In the genomic region with DNA sequence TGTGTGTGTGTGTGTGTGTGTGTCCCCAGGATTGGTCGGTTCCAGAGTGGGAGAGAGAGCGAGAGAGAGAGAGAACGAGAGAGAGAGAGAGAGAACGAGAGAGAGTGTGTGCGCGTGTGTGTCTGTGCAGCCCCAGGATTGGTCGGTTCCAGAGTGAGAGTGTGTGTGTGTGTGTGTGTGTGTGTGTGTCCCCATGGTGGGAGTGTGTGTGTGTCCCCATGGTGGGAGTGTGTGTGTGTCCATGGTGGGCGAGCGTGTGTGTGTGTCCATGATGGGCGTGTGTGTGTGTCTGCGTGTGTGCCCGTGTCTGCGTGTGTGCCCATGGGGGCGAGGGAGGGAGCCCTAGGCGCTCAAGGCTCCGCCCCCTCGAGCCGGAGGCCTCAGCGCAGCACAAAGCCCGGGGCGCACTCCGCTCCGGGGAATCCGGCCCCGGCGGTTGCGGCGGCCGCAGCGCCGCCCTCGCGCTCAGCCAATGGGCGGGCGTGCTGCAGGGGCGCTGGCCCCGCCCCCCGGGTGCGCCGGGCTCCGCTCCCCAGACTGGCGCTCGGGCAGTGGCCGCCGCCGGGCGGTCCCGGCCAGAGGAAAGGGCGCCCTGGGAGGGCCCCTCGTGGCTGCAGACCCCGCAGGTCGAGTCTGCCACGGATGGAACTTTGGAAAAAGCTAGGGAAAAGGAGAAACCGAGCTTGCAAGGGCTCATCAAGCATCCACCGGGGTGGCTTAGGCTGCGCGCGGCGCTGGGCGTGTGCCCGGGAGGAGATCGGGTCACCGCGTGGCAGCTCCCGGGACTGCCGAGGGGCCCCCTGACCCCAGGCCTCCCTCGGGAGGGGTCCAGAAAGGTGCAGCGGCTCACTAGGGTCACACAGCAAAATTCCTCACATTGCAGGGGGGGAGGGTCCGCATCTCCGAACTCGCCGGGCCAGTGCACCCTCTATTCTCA, we compare ENCODE assay signal across 8 cellular contexts.
DNase-seq lines count a peak whose midpoint lies in the region; ATAC-seq and TF ChIP-seq lines count a peak whose summit lies in the region.

No MANE protein-coding gene starts in this region.

- peak overlapping the region; percentile 91 for H4K8ac ChIP-seq in trophoblast cell (ENCODE audit: low read depth, low read length)

- H3K9me3 ChIP-seq in adipocyte (ENCODE audit: control insufficient read depth, low read length) (no peaks in the 10 kb centered on the region), heart left ventricle (no peaks in the 10 kb centered on the region), trophoblast cell (ENCODE audit: insufficient read depth, low read depth, low read length) (no peaks in the 10 kb centered on the region), tibial nerve (no peaks in the 10 kb centered on the region)

- no peak overlapping the region for H2AK5ac ChIP-seq in trophoblast cell (ENCODE audit: low read length)

- H3K4me3 ChIP-seq in GM12864 (ENCODE audit: low read depth, low read length) (peak overlapping the region; percentile 83), HFF-Myc (replicated peaks; ENCODE audit: low read depth, low read length) (peak overlapping the region; percentile 50), adipocyte (ENCODE audit: low read length) (peak overlapping the region; percentile 91), heart left ventricle (peak overlapping the region; percentile 43 to 83 (median 75)), trophoblast cell (ENCODE audit: low read depth, low read length) (peak overlapping the region; percentile 82), tibial nerve (peak overlapping the region; percentile 58 to 81 (median 65))

- DNase-seq in GM12864 (ENCODE audit: low read depth) (peak; percentile 80), HFF-Myc (ENCODE audit: extremely low read depth, low read depth) (peak; percentile 68), NAMALWA (ENCODE audit: low spot score) (peak; percentile 96), SW 1271 (lab: John Stamatoyannopoulos, UW) (peak; percentile 64 to 82), adipocyte (ENCODE audit: low read depth) (peak; percentile 98), heart left ventricle (peak; percentile 93 to 96 (median 94)), trophoblast cell (peak; percentile 97 to 98), tibial nerve (ENCODE audit: low spot score in 2 of 2) (peak; percentile 81 to 85)

- H3K79me2 ChIP-seq in trophoblast cell (ENCODE audit: control insufficient read depth, insufficient read depth, low read length, poor library complexity), result peaks cover 2% of the 10 kb centered on the region

- peak overlapping the region; percentile 29 for H2BK120ac ChIP-seq in trophoblast cell (ENCODE audit: insufficient read depth, low read length, poor library complexity)

- peak; percentile 72 to 77 for TF ChIP-seq POLR2A in heart left ventricle (IDR thresholded peaks at IDR 0.05)
- TF ChIP-seq POLR2A in tibial nerve (IDR thresholded peaks at IDR 0.05), result peak; percentile 78 to 79

- H2BK12ac ChIP-seq in trophoblast cell (ENCODE audit: low read length), result peak overlapping the region; percentile 86

- peak overlapping the region; percentile 7 for H2BK5ac ChIP-seq in trophoblast cell (ENCODE audit: low read depth, low read length, poor library complexity)

- H3K27me3 ChIP-seq in adipocyte (replicated peaks; ENCODE audit: control insufficient read depth, insufficient read depth, low read length) (no peaks in the 10 kb centered on the region), heart left ventricle (no peaks in the 10 kb centered on the region), trophoblast cell (ENCODE audit: insufficient read depth, low read length) (no peaks in the 10 kb centered on the region), tibial nerve (no peaks in the 10 kb centered on the region)

- H3K4ac ChIP-seq in trophoblast cell (ENCODE audit: low read depth, low read length), result no peak overlapping the region

- H3K4me1 ChIP-seq in adipocyte (ENCODE audit: control insufficient read depth, insufficient read depth, low read length) (peaks cover 19% of the 10 kb centered on the region), heart left ventricle (peaks cover 0 to 36% (median 18%) of the 10 kb centered on the region in 12 donors), trophoblast cell (ENCODE audit: control insufficient read depth in 1 of 2, insufficient read depth in 2 of 2, low read length in 2 of 2) (peaks cover 3 to 7% of the 10 kb centered on the region in 2 experiments), tibial nerve (peaks cover 0 to 33% (median 4%) of the 10 kb centered on the region in 4 donors)

- H4K12ac ChIP-seq in trophoblast cell (ENCODE audit: low read depth, low read length), result peak overlapping the region; percentile 65

- H3K79me1 ChIP-seq in trophoblast cell (ENCODE audit: low read length), result peaks cover 14% of the 10 kb centered on the region

- H3K14ac ChIP-seq in trophoblast cell (ENCODE audit: low read length), result peak overlapping the region; percentile 86

- peak overlapping the region; percentile 98 for H3K4me2 ChIP-seq in trophoblast cell (ENCODE audit: low read length)

- peak overlapping the region; percentile 90 for H3K9ac ChIP-seq in adipocyte (ENCODE audit: low read length)
- H3K9ac ChIP-seq in trophoblast cell (ENCODE audit: low read length), result peak overlapping the region; percentile 90

- peak overlapping the region; percentile 55 for H3K18ac ChIP-seq in trophoblast cell (ENCODE audit: low read length)

- peak in 1 of 2 donors; percentile 83 for TF ChIP-seq EP300 in tibial nerve (IDR thresholded peaks at IDR 0.05)

- H3K36me3 ChIP-seq in adipocyte (ENCODE audit: control insufficient read depth, insufficient read depth, low read length, severe bottlenecking) (no peaks in the 10 kb centered on the region), heart left ventricle (no peaks in the 10 kb centered on the region), trophoblast cell (ENCODE audit: control insufficient read depth in 1 of 2, insufficient read depth in 2 of 2, low read length in 2 of 2) (no peaks in the 10 kb centered on the region), tibial nerve (no peaks in the 10 kb centered on the region)

- TF ChIP-seq CTCF in GM12864 (IDR thresholded peaks at IDR 0.05; ENCODE audit: low read depth, low read length, missing control alignments), result peak; percentile 36
- TF ChIP-seq CTCF in HFF-Myc (IDR thresholded peaks at IDR 0.05; ENCODE audit: low read depth, low read length, missing control alignments), result no peak
- peak in 4 of 12 donors; percentile 11 to 33 (median 26) for TF ChIP-seq CTCF in heart left ventricle (IDR thresholded peaks at IDR 0.05)
- peak in 4 of 5 experiments; percentile 9 to 65 (median 40) for TF ChIP-seq CTCF in tibial nerve (IDR thresholded peaks at IDR 0.05)

- intact Hi-C loops in heart left ventricle (cut with DNase I), result loop anchor here (1.0 to 5.0 kb wide), 7 partner anchors 39 to 97 kb away; a partner anchor contains a TSS

- H4K91ac ChIP-seq in trophoblast cell (ENCODE audit: low read depth, low read length), result peak overlapping the region; percentile 79

- H3K27ac ChIP-seq in heart left ventricle (peak overlapping the region; percentile 73 to 90 (median 86)), trophoblast cell (ENCODE audit: low read depth, low read length) (peak overlapping the region; percentile 58), tibial nerve (peak overlapping the region; percentile 72 to 95 (median 88))

- 1 to 2% (median 1%) methylated on average over 31 to 72 of the region's 72 CpGs for WGBS in heart left ventricle, 4 donors
- no CpG with 5 or more reads among the region's 72 CpGs for WGBS in trophoblast cell (ENCODE audit: extremely low coverage, insufficient coverage, insufficient read length)
- WGBS in tibial nerve, 2 donors, result 0 to 1% methylated on average over 32 to 64 of the region's 72 CpGs

- H3K23ac ChIP-seq in trophoblast cell (ENCODE audit: low read length), result no peak overlapping the region

- peak; percentile 86 to 94 (median 92) for ATAC-seq in heart left ventricle

- H2AFZ ChIP-seq in trophoblast cell (ENCODE audit: insufficient read depth, low read length, poor library complexity), result peak overlapping the region; percentile 95

Comparison
In these comparisons a context has a peak if more than half of its experiments do, and no peak if none do; other contexts are left out.
1. Peak in every context shown above with its lines: DNase-seq, ATAC-seq, H3K4me3 ChIP-seq and H3K27ac ChIP-seq.